Comparison of ENCODE assay signal across 16 cellular contexts in genomic region chr2:40512246-40512645, GRCh38.
DNase-seq lines count a peak whose midpoint lies in the region; FAIRE-seq and TF ChIP-seq lines count a peak whose summit lies in the region.
"Had no signal": no experiment of that assay in that cellular context is flagged by ENCODE, and none has a peak within 500 bp of the region (broad histone marks: within the 10 kb centered on the region; RNA-seq: fewer than 3 reads in every experiment).

No MANE protein-coding gene starts in this region.

- H3K27ac ChIP-seq in ACC112 (ENCODE audit: low read depth, low read length) (peak overlapping the region; percentile 74), brain microvascular endothelial cell (peak overlapping the region; percentile 57), left ventricle myocardium inferior (replicated peaks) (peak overlapping the region; percentile 91), prostate gland (peak overlapping the region; percentile 13 to 46)

- H3K36me3 Mint-ChIP-seq in activated naive CD4-positive, alpha-beta T cell treated with anti-CD3 and anti-CD28 coated beads, Interleukin-2, amount 10 ng/mL, durations not matched to agents 7 days and 5 days = no peaks in the 10 kb centered on the region
- no peaks in the 10 kb centered on the region for H3K36me3 Mint-ChIP-seq in activated T-cell treated with anti-CD3 and anti-CD28 coated beads, Interleukin-2, amount 50 U/mL, for 24 hours (ENCODE audit: low read depth)
- H3K36me3 Mint-ChIP-seq: type B pancreatic cell had no signal

- no peaks in the 10 kb centered on the region for H3K9me3 Mint-ChIP-seq in activated naive CD4-positive, alpha-beta T cell treated with anti-CD3 and anti-CD28 coated beads, Interleukin-2, amount 10 ng/mL, durations not matched to agents 7 days and 5 days
- H3K9me3 Mint-ChIP-seq in activated T-cell treated with anti-CD3 and anti-CD28 coated beads, Interleukin-2, amount 50 U/mL, for 24 hours = peaks cover 2% of the 10 kb centered on the region
- H3K9me3 Mint-ChIP-seq: activated T-helper 2 cell treated with anti-CD3 and anti-CD28 coated beads, Interferon-gamma antibody, Interleukin-2, Interleukin-4, amounts not matched to agents 10 μg/mL and 5 μg/mL and 100 μg/mL, durations not matched to agents 14 hours and 24 hours and 36 hours had no signal

- 46% methylated on average over 6 of the region's 6 CpGs for WGBS in prostate gland

- no peak for TF ChIP-seq POLR2A in prostate gland (IDR thresholded peaks at IDR 0.05)
- no peak for TF ChIP-seq POLR2A in GM12891 (IDR thresholded peaks at IDR 0.05; ENCODE audit: low read depth, low read length)

- H3K4me1 ChIP-seq in ACC112 (ENCODE audit: control insufficient read depth, insufficient read depth, low read length, unreplicated experiment) (peaks cover 8% of the 10 kb centered on the region), left ventricle myocardium inferior (peaks cover 36% of the 10 kb centered on the region), prostate gland (replicated peaks) (no peaks in the 10 kb centered on the region)

- no peaks in the 10 kb centered on the region for H3K79me2 ChIP-seq in ACC112 (ENCODE audit: control insufficient read depth, insufficient read depth, low read length, unreplicated experiment)

- DNase-seq in brain microvascular endothelial cell (peak; percentile 34), left ventricle myocardium inferior (peak; percentile 26), prostate gland (ENCODE audit: low spot score) (no peak), GM12891 (ENCODE audit: insufficient read length, low spot score) (no peak), SKM-1 treated with dmso at 0.1 percent for 144 hours (lab: John Stamatoyannopoulos, UW; ENCODE audit: unreplicated experiment) (no peak)
- no peak for DNase-seq in activated naive CD4-positive, alpha-beta T cell treated with anti-CD3 and anti-CD28 coated beads, Interleukin-2, amount 10 ng/mL, durations not matched to agents 7 days and 5 days
- no peak for DNase-seq in activated T-cell treated with anti-CD3 and anti-CD28 coated beads, Interleukin-2, amount 50 U/mL, for 24 hours
- DNase-seq: activated CD4-positive, alpha-beta T cell treated with anti-CD3 and anti-CD28 coated beads for 1 hour; Karpas-422; left colon; NCI-H2081 treated with DMSO at 0.1 percent for 48 hours had no signal

- no peaks in the 10 kb centered on the region for H3K27me3 Mint-ChIP-seq in activated naive CD4-positive, alpha-beta T cell treated with anti-CD3 and anti-CD28 coated beads, Interleukin-2, amount 10 ng/mL, durations not matched to agents 7 days and 5 days
- no peaks in the 10 kb centered on the region for H3K27me3 Mint-ChIP-seq in activated T-cell treated with anti-CD3 and anti-CD28 coated beads, Interleukin-2, amount 50 U/mL, for 24 hours
- H3K27me3 Mint-ChIP-seq: progenitor cell of endocrine pancreas had no signal

- H3K4me1 Mint-ChIP-seq in activated naive CD4-positive, alpha-beta T cell treated with anti-CD3 and anti-CD28 coated beads, Interleukin-2, amount 10 ng/mL, durations not matched to agents 7 days and 5 days = no peaks in the 10 kb centered on the region
- H3K4me1 Mint-ChIP-seq in activated T-cell treated with anti-CD3 and anti-CD28 coated beads, Interleukin-2, amount 50 U/mL, for 24 hours (ENCODE audit: low read depth) = peaks cover 7% of the 10 kb centered on the region

- H3K4me3 ChIP-seq in ACC112 (ENCODE audit: low read depth, low read length) (peak overlapping the region; percentile 79), brain microvascular endothelial cell (ENCODE audit: low read depth, low read length) (peak overlapping the region; percentile 15), left ventricle myocardium inferior (peak overlapping the region; percentile 67), prostate gland (peak overlapping the region in 1 of 2 donors; percentile 20)

- no peaks in the 10 kb centered on the region for H3K36me3 ChIP-seq in ACC112 (ENCODE audit: insufficient read depth, low read length)
- no peaks in the 10 kb centered on the region for H3K36me3 ChIP-seq in brain microvascular endothelial cell (replicated peaks)
- H3K36me3 ChIP-seq in left ventricle myocardium inferior = no peaks in the 10 kb centered on the region
- no peaks in the 10 kb centered on the region for H3K36me3 ChIP-seq in prostate gland

- no peaks in the 10 kb centered on the region for H3K27me3 ChIP-seq in ACC112 (ENCODE audit: insufficient read depth, low read length)
- no peaks in the 10 kb centered on the region for H3K27me3 ChIP-seq in brain microvascular endothelial cell (replicated peaks)
- no peaks in the 10 kb centered on the region for H3K27me3 ChIP-seq in left ventricle myocardium inferior (ENCODE audit: low read depth)
- no peaks in the 10 kb centered on the region for H3K27me3 ChIP-seq in prostate gland (replicated peaks; ENCODE audit: insufficient read depth)

- H3K4me3 Mint-ChIP-seq in activated naive CD4-positive, alpha-beta T cell treated with anti-CD3 and anti-CD28 coated beads, Interleukin-2, amount 10 ng/mL, durations not matched to agents 7 days and 5 days = no peak overlapping the region
- no peak overlapping the region for H3K4me3 Mint-ChIP-seq in activated T-cell treated with anti-CD3 and anti-CD28 coated beads, Interleukin-2, amount 50 U/mL, for 24 hours
- H3K4me3 Mint-ChIP-seq: type B pancreatic cell had no signal

- FAIRE-seq in GM12891 (lab: Jason Lieb, UNC) = no peak
- FAIRE-seq: frontal cortex had no signal

- CTCF ChIA-PET in activated naive CD4-positive, alpha-beta T cell treated with anti-CD3 and anti-CD28 coated beads, Interleukin-2, amount 10 ng/mL, durations not matched to agents 7 days and 5 days (lab: Charles Lee) = no interaction called here

- H3K27ac Mint-ChIP-seq in activated naive CD4-positive, alpha-beta T cell treated with anti-CD3 and anti-CD28 coated beads, Interleukin-2, amount 10 ng/mL, durations not matched to agents 7 days and 5 days = no peak overlapping the region
- H3K27ac Mint-ChIP-seq in activated T-cell treated with anti-CD3 and anti-CD28 coated beads, Interleukin-2, amount 50 U/mL, for 24 hours = no peak overlapping the region
- H3K27ac Mint-ChIP-seq: activated T-helper 2 cell treated with anti-CD3 and anti-CD28 coated beads, Interferon-gamma antibody, Interleukin-2, Interleukin-4, amounts not matched to agents 10 μg/mL and 5 μg/mL and 100 μg/mL, durations not matched to agents 14 hours and 24 hours and 36 hours; progenitor cell of endocrine pancreas; type B pancreatic cell had no signal

- TF ChIP-seq CTCF in brain microvascular endothelial cell (IDR thresholded peaks at IDR 0.05; ENCODE audit: low read depth, low read length, missing control alignments) (no peak), left ventricle myocardium inferior (IDR thresholded peaks at IDR 0.05; ENCODE audit: borderline replicate concordance) (no peak), prostate gland (IDR thresholded peaks at IDR 0.05) (no peak)

- intact Hi-C loops in left ventricle myocardium inferior (cut with micrococcal nuclease) = no loop called here
- intact Hi-C loops in prostate gland (cut with DNase I) = loop anchor here (5.0 kb wide), 1 partner anchor 225 kb away; no protein-coding TSS in a partner anchor

- in situ Hi-C loops in brain microvascular endothelial cell (cut with HindIII; ENCODE audit: low pct_ligation_motif_present, low sequenced_read_pairs) = no loop called here

- H3K9me3 ChIP-seq in left ventricle myocardium inferior (replicated peaks) = no peaks in the 10 kb centered on the region
- H3K9me3 ChIP-seq in prostate gland = no peaks in the 10 kb centered on the region

- H2AFZ ChIP-seq in ACC112 (ENCODE audit: low read length, unreplicated experiment) = peak overlapping the region; percentile 72

TF ChIP-seq in GM12891, 5 proteins besides CTCF, POLR2A, EP300 and RAD21:
- TF ChIP-seq PAX5 (IDR thresholded peaks at IDR 0.05; ENCODE audit: insufficient read depth, low read length, severe bottlenecking) = no peak
- no peak for TF ChIP-seq POU2F2 (IDR thresholded peaks at IDR 0.05; ENCODE audit: low read depth, low read length)
- no peak for TF ChIP-seq SPI1 (IDR thresholded peaks at IDR 0.05; ENCODE audit: low read depth, low read length)
- TF ChIP-seq POLR2AphosphoS5 (IDR thresholded peaks at IDR 0.05; ENCODE audit: low read depth, low read length) = no peak
- no peak for TF ChIP-seq TAF1 (IDR thresholded peaks at IDR 0.05; ENCODE audit: low read depth, low read length)
TF ChIP-seq in GM12891: peak in this region for 0.

Comparison
In these comparisons a context has a peak if more than half of its experiments do, and no peak if none do; other contexts are left out.
1. H3K27ac ChIP-seq: peak in every context shown above with its lines; median percentile 91 in left ventricle myocardium inferior; 74 in ACC112; 57 in brain microvascular endothelial cell; 30 in prostate gland.
2. DNase-seq: peak in brain microvascular endothelial cell (single experiment) and left ventricle myocardium inferior (single experiment); none in prostate gland (single experiment), activated naive CD4-positive, alpha-beta T cell treated with anti-CD3 and anti-CD28 coated beads, Interleukin-2, amount 10 ng/mL, durations not matched to agents 7 days and 5 days (single experiment), GM12891 (single experiment), activated T-cell treated with anti-CD3 and anti-CD28 coated beads, Interleukin-2, amount 50 U/mL, for 24 hours (single experiment) and SKM-1 treated with dmso at 0.1 percent for 144 hours (single experiment).